In genomic region chr5:96329886-96330531, GRCh38 we compare ENCODE assay signal across 18 cellular contexts.
A peak's percentile ranks its signal among the peaks of the same experiment; 100 is the strongest.
DNase-seq lines count a peak whose midpoint lies in the region; ATAC-seq and TF ChIP-seq lines count a peak whose summit lies in the region.
"Had no signal": no experiment of that assay in that cellular context is flagged by ENCODE, and none has a peak within 500 bp of the region (broad histone marks: within the 10 kb centered on the region; RNA-seq: fewer than 3 reads in every experiment).

No MANE protein-coding gene starts in this region.

- H3K4me3 ChIP-seq in HL-60 (replicated peaks; ENCODE audit: insufficient read depth, low read length): no peak overlapping the region
- H3K4me3 ChIP-seq in spleen: no peak overlapping the region
- H3K4me3 ChIP-seq: thoracic aorta had no signal

- H3K27me3 ChIP-seq in HL-60 (ENCODE audit: insufficient read depth, poor library complexity, severe bottlenecking) (no peaks in the 10 kb centered on the region), spleen (replicated peaks in 1 of 7) (no peaks in the 10 kb centered on the region)
- H3K27me3 ChIP-seq: brain microvascular endothelial cell had no signal

- no peak for TF ChIP-seq POLR2A in spleen (IDR thresholded peaks at IDR 0.05)

- no peak for TF ChIP-seq CTCF in HL-60 (IDR thresholded peaks at IDR 0.05; ENCODE audit: insufficient read depth, low read length)
- TF ChIP-seq CTCF in spleen (IDR thresholded peaks at IDR 0.05 in 8 of 11, conservative IDR thresholded peaks at IDR 0.05 in 3 of 11): no peak

- no peak overlapping the region for H3K4me3 Mint-ChIP-seq in activated T-helper 17 cell treated with anti-CD3 and anti-CD28 coated beads, Interleukin-2, amount 50 U/mL, for 72 hours
- H3K4me3 Mint-ChIP-seq in stimulated activated effector memory CD8-positive, alpha-beta T cell treated with anti-CD3 and anti-CD28 coated beads, Interleukin-12 subunit alpha, Interleukin-12 subunit beta, amount 100 ng/mL, for 72 hours: no peak overlapping the region
- H3K4me3 Mint-ChIP-seq: activated CD8-positive, alpha-beta memory T cell treated with anti-CD3 and anti-CD28 coated beads, Interleukin-2, amount 10 ng/mL, durations not matched to agents 7 days and 5 days had no signal

- 68 to 78% (median 74%) methylated on average over 2 of the region's 2 CpGs for WGBS in spleen, 5 donors

- no peaks in the 10 kb centered on the region for H3K9me3 ChIP-seq in spleen
- H3K9me3 ChIP-seq: thoracic aorta had no signal

- H3K36me3 Mint-ChIP-seq in activated T-helper 17 cell treated with anti-CD3 and anti-CD28 coated beads, Interleukin-2, amount 50 U/mL, for 72 hours (ENCODE audit: low read depth): no peaks in the 10 kb centered on the region
- no peaks in the 10 kb centered on the region for H3K36me3 Mint-ChIP-seq in stimulated activated effector memory CD8-positive, alpha-beta T cell treated with anti-CD3 and anti-CD28 coated beads, Interleukin-12 subunit alpha, Interleukin-12 subunit beta, amount 100 ng/mL, for 72 hours

- intact Hi-C loops in posterior cingulate gyrus (cut with DNase I) (loop anchor here (10.0 kb wide), 1 partner anchor 685 kb away; the partner anchor contains the start of gene RFESD), spleen (cut with DNase I; ENCODE audit: low total_unique reads) (loop anchor here (5.0 to 10.0 kb wide), 3 partner anchors 365 to 685 kb away; partner anchors contain the start of genes ELL2 and RFESD)

- H3K9me3 Mint-ChIP-seq in activated T-helper 17 cell treated with anti-CD3 and anti-CD28 coated beads, Interleukin-2, amount 50 U/mL, for 72 hours: no peaks in the 10 kb centered on the region
- H3K9me3 Mint-ChIP-seq in stimulated activated effector memory CD8-positive, alpha-beta T cell treated with anti-CD3 and anti-CD28 coated beads, Interleukin-12 subunit alpha, Interleukin-12 subunit beta, amount 100 ng/mL, for 72 hours: no peaks in the 10 kb centered on the region

- H3K27ac Mint-ChIP-seq in activated T-helper 17 cell treated with anti-CD3 and anti-CD28 coated beads, Interleukin-2, amount 50 U/mL, for 72 hours: no peak overlapping the region
- peak overlapping the region; percentile 27 for H3K27ac Mint-ChIP-seq in stimulated activated effector memory CD8-positive, alpha-beta T cell treated with anti-CD3 and anti-CD28 coated beads, Interleukin-12 subunit alpha, Interleukin-12 subunit beta, amount 100 ng/mL, for 72 hours
- H3K27ac Mint-ChIP-seq: activated CD8-positive, alpha-beta memory T cell treated with anti-CD3 and anti-CD28 coated beads, Interleukin-2, amount 10 ng/mL, durations not matched to agents 7 days and 5 days had no signal

- peak; percentile 43 for ATAC-seq in GM21717 (IDR thresholded peaks at IDR 0.05; ENCODE audit: unreplicated experiment)
- ATAC-seq in activated T-helper 17 cell treated with anti-CD3 and anti-CD28 coated beads, Interleukin-2, amount 50 U/mL, for 72 hours (replicated peaks): peak; percentile 91
- ATAC-seq in stimulated activated effector memory CD8-positive, alpha-beta T cell treated with anti-CD3 and anti-CD28 coated beads, Interleukin-12 subunit alpha, Interleukin-12 subunit beta, amount 100 ng/mL, for 72 hours: peak; percentile 87
- no peak for ATAC-seq in HG02678 (IDR thresholded peaks at IDR 0.05; ENCODE audit: unreplicated experiment)
- ATAC-seq: activated CD8-positive, alpha-beta memory T cell treated with anti-CD3 and anti-CD28 coated beads, Interleukin-2, amount 10 ng/mL, durations not matched to agents 7 days and 5 days had no signal

- peaks cover 0 to 15% (median 7%) of the 10 kb centered on the region in 6 donors for H3K4me1 ChIP-seq in spleen

- peaks cover 20% of the 10 kb centered on the region for H3K27me3 Mint-ChIP-seq in activated T-helper 17 cell treated with anti-CD3 and anti-CD28 coated beads, Interleukin-2, amount 50 U/mL, for 72 hours

- H3K36me3 ChIP-seq in spleen: no peaks in the 10 kb centered on the region
- H3K36me3 ChIP-seq: brain microvascular endothelial cell, thoracic aorta had no signal

- H3K4me1 Mint-ChIP-seq in activated T-helper 17 cell treated with anti-CD3 and anti-CD28 coated beads, Interleukin-2, amount 50 U/mL, for 72 hours: no peaks in the 10 kb centered on the region
- H3K4me1 Mint-ChIP-seq in stimulated activated effector memory CD8-positive, alpha-beta T cell treated with anti-CD3 and anti-CD28 coated beads, Interleukin-12 subunit alpha, Interleukin-12 subunit beta, amount 100 ng/mL, for 72 hours: peaks cover 10% of the 10 kb centered on the region

- H3K27ac ChIP-seq in HL-60 (replicated peaks) (peak overlapping the region; percentile 48), spleen (no peak overlapping the region)
- H3K27ac ChIP-seq: brain microvascular endothelial cell had no signal

- DNase-seq in HL-60 (ENCODE audit: low read depth in 1 of 2, low spot score in 1 of 2): no peak
- DNase-seq in stimulated activated effector memory CD8-positive, alpha-beta T cell treated with anti-CD3 and anti-CD28 coated beads, Interleukin-12 subunit alpha, Interleukin-12 subunit beta, amount 100 ng/mL, for 72 hours (ENCODE audit: low spot score in 2 of 2): no peak
- DNase-seq in posterior cingulate gyrus: no peak
- DNase-seq in spleen: no peak
- DNase-seq: activated CD4-positive, CD25-positive, alpha-beta regulatory T cell; activated CD8-positive, alpha-beta memory T cell treated with anti-CD3 and anti-CD28 coated beads, Interleukin-2, amount 10 ng/mL, durations not matched to agents 7 days and 5 days; activated naive CD4-positive, alpha-beta T cell treated with Interleukin-2 at 50 U/mL for 16 hours; brain microvascular endothelial cell; C1 segment of cervical spinal cord; NCI-H1436; NCI-H345; SHP77; stimulated activated CD4-positive, alpha-beta T cell treated with anti-CD3 and anti-CD28 coated beads, Interleukin-4, amount 100 ng/mL, for 24 hours; T-helper 2 cell had no signal
